Comparison of ENCODE assay signal across 8 cellular contexts in genomic region chr15:101122266-101122665, GRCh38.
A peak's percentile ranks its signal among the peaks of the same experiment; 100 is the strongest.
DNase-seq lines count a peak whose midpoint lies in the region; ATAC-seq, FAIRE-seq and TF ChIP-seq lines count a peak whose summit lies in the region.
"Had no signal": no experiment of that assay in that cellular context is flagged by ENCODE, and none has a peak within 500 bp of the region (broad histone marks: within the 10 kb centered on the region; RNA-seq: fewer than 3 reads in every experiment).

No MANE protein-coding gene starts in this region.

- no peak overlapping the region for H3K4me3 ChIP-seq in keratinocyte (ENCODE audit: control insufficient read depth in 2 of 3, extremely low read depth in 1 of 3, insufficient read depth in 2 of 3, low read depth in 1 of 3, low read length in 3 of 3)
- peak overlapping the region in 2 of 7 experiments; percentile 3 to 18 for H3K4me3 ChIP-seq in skin epidermis

- no peak overlapping the region for H3K9ac ChIP-seq in keratinocyte (ENCODE audit: control insufficient read depth, extremely low read depth, insufficient read depth, low read length)

- no peak for FAIRE-seq in keratinocyte (lab: Jason Lieb, UNC)

- no peak for DNase-seq in HFFc6
- no peak for DNase-seq in activated B cell treated with CpG ODN at 0.5 μM for 24 hours
- no peak for DNase-seq in keratinocyte (ENCODE audit: low read depth, low spot score)
- no peak for DNase-seq in cerebellar nuclear complex (lab: John Stamatoyannopoulos, UW)
- no peak for DNase-seq in NK-92 treated with Interleukin-12 subunit alpha and Interleukin-12 subunit beta, amount 100 ng/mL, for 24 hours (lab: John Stamatoyannopoulos, UW)
- DNase-seq: NCI-H446 had no signal

- H4K20me1 ChIP-seq in keratinocyte (ENCODE audit: control insufficient read depth, extremely low read depth, insufficient read depth, low read length) = no peaks in the 10 kb centered on the region

- H3K4me1 ChIP-seq in keratinocyte (ENCODE audit: control insufficient read depth, extremely low read depth, insufficient read depth, low read length) = peaks cover 7% of the 10 kb centered on the region

- peaks cover 2% of the 10 kb centered on the region; the same call in 1 of the 2 replicates for H3K27me3 Mint-ChIP-seq in HFFc6 (ENCODE audit: insufficient read depth)
- no peaks in the 10 kb centered on the region for H3K27me3 Mint-ChIP-seq in activated B cell treated with CpG ODN at 0.5 μM for 24 hours

- peaks cover 3% of the 10 kb centered on the region for H3K9me3 ChIP-seq in keratinocyte (ENCODE audit: control insufficient read depth, low read depth, low read length)

- H3K4me2 ChIP-seq in keratinocyte (ENCODE audit: control insufficient read depth, extremely low read depth, insufficient read depth, low read depth, low read length) = no peak overlapping the region

- H3K9me3 Mint-ChIP-seq in HFFc6 (peaks cover 21% of the 10 kb centered on the region), activated B cell treated with CpG ODN at 0.5 μM for 24 hours (no peaks in the 10 kb centered on the region)

- H3K36me3 ChIP-seq in keratinocyte (ENCODE audit: control insufficient read depth in 2 of 2, extremely low read depth in 1 of 2, insufficient read depth in 2 of 2, low read length in 2 of 2) = no peaks in the 10 kb centered on the region

- H2AFZ ChIP-seq in keratinocyte (ENCODE audit: control insufficient read depth, low read length) = peak overlapping the region; percentile 86

- H3K27ac Mint-ChIP-seq in HFFc6 (peak overlapping the region; percentile 83), activated B cell treated with CpG ODN at 0.5 μM for 24 hours (peak overlapping the region; percentile 61)

- intact Hi-C loops in activated B cell treated with CpG ODN at 0.5 μM for 24 hours (cut with micrococcal nuclease) = no loop called here

- POLR2A ChIA-PET in activated B cell treated with CpG ODN at 0.5 μM for 24 hours (lab: Charles Lee) = interaction anchor here (0.8 to 1.5 kb wide), 2 partner anchors 128 to 130 kb away, joined by 6 to 7 read pairs; partner anchors contain the start of gene CHSY1

- no peaks in the 10 kb centered on the region for H3K9me1 ChIP-seq in keratinocyte (ENCODE audit: control insufficient read depth, extremely low read depth, insufficient read depth, low read length)

- no peak for TF ChIP-seq CTCF in HFFc6 (IDR thresholded peaks at IDR 0.05)
- TF ChIP-seq CTCF in activated B cell treated with CpG ODN at 0.5 μM for 24 hours (IDR thresholded peaks at IDR 0.05) = no peak
- TF ChIP-seq CTCF in keratinocyte (optimal IDR thresholded peaks at IDR 0.05 in 1 of 3, IDR thresholded peaks at IDR 0.05 in 1 of 3, conservative IDR thresholded peaks at IDR 0.05 in 1 of 3; ENCODE audit: extremely low read depth in 1 of 3, insufficient read depth in 2 of 3, low read length in 3 of 3) = no peak

- CTCF ChIA-PET in activated B cell treated with CpG ODN at 0.5 μM for 24 hours (lab: Charles Lee) = interaction anchor here (0.7 to 2.3 kb wide), 7 partner anchors 13 to 134 kb away, joined by 3 to 19 read pairs (median 3); partner anchors contain the start of gene CHSY1

- H3K4me1 Mint-ChIP-seq in HFFc6 (ENCODE audit: low read depth) (peaks cover 59% of the 10 kb centered on the region), activated B cell treated with CpG ODN at 0.5 μM for 24 hours (peaks cover 43% of the 10 kb centered on the region)

- H3K27ac ChIP-seq in keratinocyte (ENCODE audit: control insufficient read depth, insufficient read depth, low read length) = no peak overlapping the region
- peak overlapping the region in 20 of 21 experiments; percentile 4 to 85 (median 74) for H3K27ac ChIP-seq in skin epidermis

- dilution Hi-C loops in keratinocyte (cut with MboI; ENCODE audit: extremely low pct_ligation_motif_present, low sequenced_read_pairs) = no loop called here

- peak overlapping the region; percentile 69 for H3K4me3 Mint-ChIP-seq in HFFc6
- H3K4me3 Mint-ChIP-seq in activated B cell treated with CpG ODN at 0.5 μM for 24 hours = no peak overlapping the region

- peaks cover 20% of the 10 kb centered on the region for H3K36me3 Mint-ChIP-seq in HFFc6 (ENCODE audit: low read depth)
- no peaks in the 10 kb centered on the region for H3K36me3 Mint-ChIP-seq in activated B cell treated with CpG ODN at 0.5 μM for 24 hours (ENCODE audit: low read depth)

- no peaks in the 10 kb centered on the region for H3K27me3 ChIP-seq in keratinocyte (ENCODE audit: control insufficient read depth, extremely low read depth, insufficient read depth, low read length)

- H3K79me2 ChIP-seq in keratinocyte (ENCODE audit: control insufficient read depth, insufficient read depth, low read length) = no peaks in the 10 kb centered on the region

- ATAC-seq in activated B cell treated with CpG ODN at 0.5 μM for 24 hours (ENCODE audit: low read depth) (no peak), GM18909 (IDR thresholded peaks at IDR 0.05; ENCODE audit: poor library complexity, unreplicated experiment) (no peak)
